Comparison of ENCODE assay signal across 19 cellular contexts in the genomic region with DNA sequence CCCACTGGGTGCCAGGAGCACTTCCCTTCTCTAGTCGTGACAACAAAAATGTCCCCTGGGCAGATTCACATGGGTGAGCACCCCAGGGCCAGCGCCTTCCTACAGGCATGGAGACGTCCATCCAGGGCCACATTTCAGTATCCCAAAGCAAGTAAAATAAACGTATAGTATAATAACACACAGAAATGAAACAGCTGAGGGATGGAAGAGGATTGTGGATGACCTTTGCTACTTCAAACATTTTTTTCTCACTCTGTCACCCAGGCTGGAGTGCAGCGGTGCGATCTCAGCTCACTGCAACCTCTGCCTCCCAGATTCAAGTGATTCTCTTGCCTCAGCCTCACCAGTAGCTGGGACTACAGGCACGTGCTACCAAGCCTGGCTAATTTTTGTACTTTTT. TPM values are rescaled to one million over a fixed set of nuclear protein-coding genes. Genes with fewer than 3 reads are reported as not detected.
"Had no signal": no experiment of that assay in that cellular context is flagged by ENCODE, and none has a peak within 500 bp of the region (broad histone marks: within the 10 kb centered on the region; RNA-seq: fewer than 3 reads in every experiment).

No MANE protein-coding gene starts in this region.

- H3K4me3 ChIP-seq: gastrocnemius medialis, heart right ventricle, pancreas, sigmoid colon had no signal

- FAIRE-seq: bronchial epithelial cell, islet of Langerhans, pancreas had no signal

- H3K27me3 ChIP-seq: gastrocnemius medialis, heart right ventricle, pancreas, sigmoid colon had no signal

- DNase-seq: activated CD4-positive, alpha-beta T cell treated with anti-CD3 and anti-CD28 coated beads for 48 hours; activated CD8-positive, alpha-beta T cell treated with anti-CD3 and anti-CD28 coated beads for 36 hours; activated gamma-delta T cell treated with Interleukin-2 at 50 U/mL for 16 hours; activated naive CD8-positive, alpha-beta T cell treated with anti-CD3 and anti-CD28 coated beads, Interleukin-2, amount 10 ng/mL, durations not matched to agents 7 days and 5 days; activated T-cell treated with anti-CD3 and anti-CD28 coated beads, Interleukin-2, amount 50 U/mL, for 72 hours; anterior cingulate cortex; dermis blood vessel endothelial cell; effector memory CD8-positive, alpha-beta T cell; gastrocnemius medialis; heart right ventricle; pancreas; sigmoid colon; T-helper 2 cell had no signal

- ATAC-seq: activated CD8-positive, alpha-beta T cell treated with anti-CD3 and anti-CD28 coated beads for 36 hours; activated T-cell treated with anti-CD3 and anti-CD28 coated beads, Interleukin-2, amount 50 U/mL, for 72 hours; effector memory CD8-positive, alpha-beta T cell; gastrocnemius medialis; heart right ventricle; left lobe of liver; pancreas; stimulated activated memory B cell treated with anti-CD40 and anti-IgM and Interleukin-4, amounts not matched to agents 10 μg/mL and 1 μg/mL and 100 μg/mL, for 72 hours; WTC11 had no signal

- H3K4me1 ChIP-seq: gastrocnemius medialis, heart right ventricle, pancreas, sigmoid colon had no signal

- H3K36me3 ChIP-seq: gastrocnemius medialis, heart right ventricle, pancreas, sigmoid colon had no signal

- H3K9me3 ChIP-seq: gastrocnemius medialis, heart right ventricle, pancreas, sigmoid colon had no signal

- H3K27ac ChIP-seq: gastrocnemius medialis, heart right ventricle, pancreas, sigmoid colon had no signal

RNA-seq across cellular contexts. Expression of a gene that starts 28.2 kb away (rescaled TPM):
- total RNA-seq: lung microvascular endothelial cell had no signal
- polyA plus RNA-seq: pancreas had no signal

RNA-seq across cellular contexts. Expression of a gene that starts 52.2 kb away (rescaled TPM):
- total RNA-seq: dermis blood vessel endothelial cell, gastrocnemius medialis, lung microvascular endothelial cell had no signal
